ENCODE assay signal across 1 cellular context in genomic region chr19:16586477-16586871, GRCh38.
TF ChIP-seq lines count a peak whose summit lies in the region.

No MANE protein-coding gene starts in this region.

TF ChIP-seq in HepG2, 621 proteins besides CTCF, POLR2A, EP300 and RAD21:
- TF ChIP-seq JUN (CRISPR knock-in tag; IDR thresholded peaks at IDR 0.05) (no peak), ZNF232 (CRISPR knock-in tag; IDR thresholded peaks at IDR 0.05; ENCODE audit: borderline replicate concordance) (no peak)
